8 cellular contexts compared by ENCODE assay signal in the genomic region with DNA sequence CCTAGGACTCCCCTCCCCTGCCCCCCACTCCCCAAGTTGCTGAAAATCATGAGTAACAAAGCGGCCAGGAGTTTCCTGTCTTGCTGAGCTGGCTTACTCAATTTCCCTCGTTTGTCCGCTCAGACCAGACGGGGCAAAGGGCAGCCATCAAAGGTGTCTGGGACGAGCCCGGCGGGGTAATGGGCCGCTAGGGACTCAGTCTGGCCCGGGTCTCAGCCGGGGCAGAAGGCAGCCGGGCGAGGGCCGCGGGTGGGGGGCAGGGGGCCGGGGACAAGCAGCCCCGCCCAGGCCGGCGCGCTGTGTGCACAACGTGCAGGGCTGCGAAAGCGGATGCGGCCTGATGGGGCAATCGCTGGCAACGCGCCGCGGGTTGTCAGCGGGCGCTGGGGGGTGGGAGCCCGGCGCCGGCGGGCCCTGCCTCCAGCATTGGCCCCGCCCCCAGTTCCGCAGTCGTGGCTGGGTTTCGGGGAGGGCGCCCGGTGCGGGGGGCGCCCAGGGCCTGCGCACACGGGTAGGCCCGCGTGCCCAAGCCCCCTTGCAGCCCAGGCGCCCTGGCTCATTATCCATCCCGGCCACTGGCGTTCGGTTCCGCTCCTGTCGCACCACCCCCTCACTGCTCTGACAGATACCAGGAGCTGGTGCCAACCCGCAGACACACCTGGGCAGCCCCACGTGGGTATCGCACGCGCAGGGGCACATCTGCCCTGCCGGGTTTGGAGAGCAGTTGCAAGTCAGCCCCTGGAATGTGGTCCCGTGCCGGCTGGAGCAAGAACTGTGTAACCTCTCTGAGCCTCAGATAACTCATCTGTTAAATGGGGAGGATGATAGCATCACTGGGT. TPM values are rescaled to one million over a fixed set of nuclear protein-coding genes. Genes with fewer than 3 reads are reported as not detected.
DNase-seq lines count a peak whose midpoint lies in the region; FAIRE-seq and TF ChIP-seq lines count a peak whose summit lies in the region.

No MANE protein-coding gene starts in this region.

- no peaks in the 10 kb centered on the region for H3K9me2 ChIP-seq in Loucy (replicated peaks; ENCODE audit: low read depth, low read length)

- H3K4me3 ChIP-seq in Loucy (ENCODE audit: low read length, poor library complexity, severe bottlenecking) (peak overlapping the region; percentile 72), adrenal gland (peak overlapping the region in 2 of 4 donors; percentile 8 to 35), left ventricle myocardium inferior (peak overlapping the region; percentile 65)

- H3K9me3 ChIP-seq in Loucy (ENCODE audit: insufficient read depth, low read depth, low read length) (no peaks in the 10 kb centered on the region), adrenal gland (replicated peaks in 1 of 3) (no peaks in the 10 kb centered on the region), left ventricle myocardium inferior (replicated peaks) (no peaks in the 10 kb centered on the region)

- DNase-seq in GDM1 (lab: John Stamatoyannopoulos, UW) (peak; percentile 82), GOT3 (lab: John Stamatoyannopoulos, UW) (peak; percentile 65), T follicular helper cell (ENCODE audit: low read depth) (peak; percentile 76), adrenal gland (peak; percentile 92 to 97 (median 95)), left ventricle myocardium inferior (peak; percentile 95), putamen (ENCODE audit: low spot score) (peak; percentile 79), urothelium cell line (ENCODE audit: low spot score) (peak; percentile 94)

- H3K4me2 ChIP-seq in Loucy (ENCODE audit: low read depth, low read length, poor library complexity, severe bottlenecking) = peak overlapping the region; percentile 72

- peak; percentile 14 to 59 for TF ChIP-seq POLR2A in adrenal gland (IDR thresholded peaks at IDR 0.05)

- intact Hi-C loops in adrenal gland (cut with DNase I) = loop anchor here in 1 of 2 donors (10.0 kb wide), 1 partner anchor 45 kb away; the partner anchor contains the start of gene DDIT4
- intact Hi-C loops in left ventricle myocardium inferior (cut with micrococcal nuclease) = loop anchor here (10.0 kb wide), 1 partner anchor 45 kb away; the partner anchor contains the start of gene DDIT4

- peaks cover 21% of the 10 kb centered on the region; the same call in 1 of the 2 replicates for H3K79me2 ChIP-seq in Loucy (ENCODE audit: insufficient read depth, low read length)

- peaks cover 80% of the 10 kb centered on the region for H3K4me1 ChIP-seq in Loucy (ENCODE audit: insufficient read depth, low read length, poor library complexity, severe bottlenecking)
- H3K4me1 ChIP-seq in adrenal gland (replicated peaks in 1 of 2) = peaks cover 61 to 77% of the 10 kb centered on the region in 2 donors
- peaks cover 72% of the 10 kb centered on the region for H3K4me1 ChIP-seq in left ventricle myocardium inferior

- H3K36me3 ChIP-seq in Loucy (ENCODE audit: insufficient read depth, low read length) (no peaks in the 10 kb centered on the region), adrenal gland (replicated peaks in 1 of 2) (no peaks in the 10 kb centered on the region), left ventricle myocardium inferior (no peaks in the 10 kb centered on the region)

- H2AFZ ChIP-seq in Loucy (ENCODE audit: low read length) = no peak overlapping the region

- no peaks in the 10 kb centered on the region for H3K27me3 ChIP-seq in Loucy (ENCODE audit: insufficient read depth, low read length, poor library complexity, severe bottlenecking)
- no peaks in the 10 kb centered on the region for H3K27me3 ChIP-seq in adrenal gland
- no peaks in the 10 kb centered on the region for H3K27me3 ChIP-seq in left ventricle myocardium inferior (ENCODE audit: low read depth)

- FAIRE-seq in urothelium cell line (lab: Jason Lieb, UNC) = peak; percentile 67

- peak overlapping the region; percentile 92 to 98 (median 96) for H3K27ac ChIP-seq in adrenal gland
- peak overlapping the region; percentile 91 for H3K27ac ChIP-seq in left ventricle myocardium inferior (replicated peaks)

- TF ChIP-seq CTCF in Loucy (conservative IDR thresholded peaks at IDR 0.05; ENCODE audit: low read length) (no peak), adrenal gland (IDR thresholded peaks at IDR 0.05) (no peak), left ventricle myocardium inferior (IDR thresholded peaks at IDR 0.05; ENCODE audit: borderline replicate concordance) (no peak)

- peak overlapping the region; percentile 90 for H3K9ac ChIP-seq in Loucy (ENCODE audit: low read depth, low read length, poor library complexity, severe bottlenecking)

- 6 to 29% (median 6%) methylated on average over 2 to 60 of the region's 60 CpGs for WGBS in adrenal gland, 4 donors

- peaks cover 16% of the 10 kb centered on the region; the same call in 1 of the 2 replicates for H3F3A ChIP-seq in Loucy (ENCODE audit: low read depth)

- no peaks in the 10 kb centered on the region for H4K20me1 ChIP-seq in Loucy (ENCODE audit: insufficient read depth, low read length, poor library complexity, severe bottlenecking)

RNA-seq across cellular contexts. Expression of gene DNAJB12, which starts 35.1 kb away (rescaled TPM):
- total RNA-seq in adrenal gland (10 to 100 TPM; 36.3 to 67.0 (median 49.3) TPM), left ventricle myocardium inferior (25.6 TPM)
- polyA plus RNA-seq in adrenal gland = 10 to 100 TPM; 37.4 to 47.8 (median 37.9) TPM

RNA-seq across cellular contexts. Expression of gene DDIT4, which starts 45.9 kb away (rescaled TPM):
- total RNA-seq in adrenal gland (100 to 1,000 TPM; 211 to 711 (median 386) TPM), left ventricle myocardium inferior (66.3 TPM)
- polyA plus RNA-seq in adrenal gland = 100 to 1,000 TPM; 109 to 149 (median 123) TPM
